In the genomic region with DNA sequence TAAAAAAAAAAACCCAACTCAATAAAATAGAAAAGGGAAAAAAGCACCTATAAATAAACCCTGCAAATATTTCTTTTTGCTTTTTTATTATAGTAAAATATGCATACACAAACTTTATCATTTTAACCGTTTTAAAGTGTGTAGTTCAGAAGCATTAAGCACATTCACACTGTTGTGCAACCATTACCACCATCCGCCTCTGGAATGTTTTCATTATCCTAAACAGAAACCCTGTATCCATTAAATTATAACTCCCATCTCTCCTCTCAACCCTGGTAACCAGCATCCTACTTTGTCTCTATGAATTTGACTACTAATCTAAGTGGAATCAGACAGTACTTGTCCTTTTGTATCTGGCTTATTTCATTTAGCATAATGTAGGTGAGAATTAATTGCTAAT, we compare ENCODE assay signal across 20 cellular contexts. TPM values are rescaled to one million over a fixed set of nuclear protein-coding genes. Genes with fewer than 3 reads are reported as not detected.
DNase-seq lines count a peak whose midpoint lies in the region; ATAC-seq, FAIRE-seq and TF ChIP-seq lines count a peak whose summit lies in the region.
"Had no signal": no experiment of that assay in that cellular context is flagged by ENCODE, and none has a peak within 500 bp of the region (broad histone marks: within the 10 kb centered on the region; RNA-seq: fewer than 3 reads in every experiment).

No MANE protein-coding gene starts in this region.

- peak overlapping the region; percentile 93; the same call in 1 of the 2 replicates for H3K4ac ChIP-seq in IMR-90 (ENCODE audit: low read depth, low read length)

- H4K20me1 ChIP-seq in IMR-90 (ENCODE audit: insufficient read depth, low read length) = no peaks in the 10 kb centered on the region
- H4K20me1 ChIP-seq in OCI-LY7 (ENCODE audit: insufficient read depth, low read length) = no peaks in the 10 kb centered on the region

- H3K4me3 ChIP-seq in A549 = no peak overlapping the region
- no peak overlapping the region for H3K4me3 ChIP-seq in IMR-90 (ENCODE audit: insufficient read depth, low read depth, low read length)
- H3K4me3 ChIP-seq in cardiac fibroblast (replicated peaks in 1 of 2; ENCODE audit: low read depth in 2 of 2, low read length in 2 of 2) = no peak overlapping the region
- H3K4me3 ChIP-seq in fibroblast of pulmonary artery (replicated peaks; ENCODE audit: low read depth, low read length) = no peak overlapping the region
- no peak overlapping the region for H3K4me3 ChIP-seq in right cardiac atrium (ENCODE audit: low read length)
- H3K4me3 ChIP-seq in OCI-LY7 (ENCODE audit: low read depth, low read length, poor library complexity, severe bottlenecking) = no peak overlapping the region
- H3K4me3 ChIP-seq: GM12878, GM23338 had no signal

- H3K4me2 ChIP-seq in A549 = 0 out of 3 replicates have a peak overlapping the region, but pooled peaks have one; percentile 2
- no peak overlapping the region for H3K4me2 ChIP-seq in IMR-90 (ENCODE audit: low read depth, low read length)
- no peak overlapping the region for H3K4me2 ChIP-seq in OCI-LY7 (ENCODE audit: low read length)
- H3K4me2 ChIP-seq: GM23338 had no signal

- 0 out of 3 replicates have a peak overlapping the region, but pooled peaks have one; percentile 96 for H2BK15ac ChIP-seq in IMR-90 (ENCODE audit: low read depth, low read length)

- no peaks in the 10 kb centered on the region for H3K79me2 ChIP-seq in OCI-LY7 (ENCODE audit: insufficient read depth, low read depth, low read length)

- intact Hi-C loops in IMR-90 (cut with micrococcal nuclease) = loop anchor here (5.0 kb wide), 1 partner anchor 81 kb away; no protein-coding TSS in a partner anchor
- intact Hi-C loops in right cardiac atrium (cut with DNase I) = no loop called here
- intact Hi-C loops in OCI-LY7 (cut with micrococcal nuclease; ENCODE audit: unreplicated experiment) = no loop called here

- H2AFZ ChIP-seq in IMR-90 (replicated peaks; ENCODE audit: low read length, poor library complexity) (no peak overlapping the region), OCI-LY7 (ENCODE audit: low read length) (no peak overlapping the region)
- H2AFZ ChIP-seq: GM23338 had no signal

- H3K27ac ChIP-seq in A549 = peak overlapping the region; percentile 32 to 78; a peak in 4 of 6 replicates
- peak overlapping the region; percentile 66; the same call in 1 of the 2 replicates for H3K27ac ChIP-seq in IMR-90 (ENCODE audit: insufficient read depth, low read length)
- no peak overlapping the region for H3K27ac ChIP-seq in right cardiac atrium (ENCODE audit: low read length)
- H3K27ac ChIP-seq in OCI-LY7 (ENCODE audit: low read depth, low read length, poor library complexity, severe bottlenecking) = no peak overlapping the region

- no peak for ATAC-seq in A549
- ATAC-seq in IMR-90 (ENCODE audit: low read depth) = peak; percentile 28; the same call in 1 of the 2 replicates
- no peak for ATAC-seq in right cardiac atrium
- no peak for ATAC-seq in HG03442 (IDR thresholded peaks at IDR 0.05; ENCODE audit: unreplicated experiment)
- ATAC-seq in GM18498 (IDR thresholded peaks at IDR 0.05; ENCODE audit: unreplicated experiment) = no peak
- ATAC-seq: GM12878, GM23338, Right ventricle myocardium inferior had no signal

- CTCF ChIA-PET in A549 (lab: Yijun Ruan, JAX) (interaction anchor here (1.7 kb wide), 1 partner anchor 91 kb away, joined by 3 read pairs; no protein-coding TSS in a partner anchor), IMR-90 (lab: Yijun Ruan, JAX) (no interaction called here), OCI-LY7 (lab: Charles Lee; ENCODE audit: unreplicated experiment) (no interaction called here)

- dilution Hi-C loops in IMR-90 (cut with HindIII; ENCODE audit: low sequenced_read_pairs, unreplicated experiment) = no loop called here

- no peak for TF ChIP-seq RAD21 in A549 (conservative IDR thresholded peaks at IDR 0.05 in 1 of 2, IDR thresholded peaks at IDR 0.05 in 1 of 2)
- no peak for TF ChIP-seq RAD21 in IMR-90 (IDR thresholded peaks at IDR 0.05; ENCODE audit: low read length)

- no peak for TF ChIP-seq EP300 in A549 (IDR thresholded peaks at IDR 0.05)

- H3K9me1 ChIP-seq in IMR-90 (ENCODE audit: insufficient read depth, low read length) = peaks cover 10% of the 10 kb centered on the region

- TF ChIP-seq CTCF in A549 (IDR thresholded peaks at IDR 0.05) (no peak), IMR-90 (conservative IDR thresholded peaks at IDR 0.05; ENCODE audit: low read depth, low read length) (no peak), cardiac fibroblast (IDR thresholded peaks at IDR 0.05; ENCODE audit: low read depth, low read length) (no peak), fibroblast of pulmonary artery (IDR thresholded peaks at IDR 0.05; ENCODE audit: low read length, missing control alignments) (no peak), OCI-LY7 (conservative IDR thresholded peaks at IDR 0.05; ENCODE audit: low read length) (no peak)

- H3K4me1 ChIP-seq in A549 (peaks cover 33% of the 10 kb centered on the region), IMR-90 (ENCODE audit: control insufficient read depth, insufficient read depth, low read length) (peaks cover 22% of the 10 kb centered on the region), right cardiac atrium (ENCODE audit: control insufficient read depth, insufficient read depth, low read length) (no peaks in the 10 kb centered on the region), OCI-LY7 (ENCODE audit: insufficient read depth, low read length, poor library complexity, severe bottlenecking) (no peaks in the 10 kb centered on the region)

- TF ChIP-seq POLR2A in A549 (IDR thresholded peaks at IDR 0.05; ENCODE audit: low read length) (no peak), IMR-90 (IDR thresholded peaks at IDR 0.05; ENCODE audit: low read depth, low read length) (no peak)

- BruUV-seq in IMR-90 (replicated peaks; lab: Mats Ljungman, UMichigan) = no TSS peak
- BruUV-seq in OCI-LY7 (replicated peaks; lab: Mats Ljungman, UMichigan) = no TSS peak

- no peak for FAIRE-seq in A549 (lab: Jason Lieb, UNC)
- FAIRE-seq: GM12878, GM18507 had no signal

- POLR2A ChIA-PET in A549 (lab: Yijun Ruan, JAX) = no interaction called here
- POLR2A ChIA-PET in IMR-90 (lab: Charles Lee; ENCODE audit: unreplicated experiment) = interaction anchor here (0.6 kb wide), 1 partner anchor 93 kb away, joined by 3 read pairs; no protein-coding TSS in a partner anchor
- POLR2A ChIA-PET in OCI-LY7 (lab: Charles Lee) = no interaction called here

- WGBS in A549 (ENCODE audit: missing lambda C conversion rate) = 42% methylated on average over 2 of the region's 2 CpGs
- no CpG with 5 or more reads among the region's 2 CpGs for WGBS in IMR-90 (ENCODE audit: extremely low coverage in 2 of 2, insufficient read length in 1 of 2), 2 experiments
- WGBS in right cardiac atrium = 74% methylated on average over 2 of the region's 2 CpGs

- no peak overlapping the region; the same call in 1 of the 2 replicates for H3K14ac ChIP-seq in IMR-90 (replicated peaks; ENCODE audit: low read depth, low read length)

- H2BK20ac ChIP-seq in IMR-90 (ENCODE audit: low read depth, low read length) = peak overlapping the region; percentile 64; the same call in 1 of the 2 replicates

- H2AK9ac ChIP-seq in IMR-90 (replicated peaks; ENCODE audit: low read depth, low read length, poor library complexity) = no peak overlapping the region

- peak overlapping the region; percentile 10; the same call in 1 of the 2 replicates for H3K56ac ChIP-seq in IMR-90 (ENCODE audit: extremely low read depth, insufficient read depth, low read length)

- DNase-seq in A549 (ENCODE audit: low read depth in 1 of 2, low spot score in 1 of 2) (no peak), IMR-90 (peak; percentile 45), cardiac fibroblast (ENCODE audit: low read depth in 2 of 2) (peak; percentile 38 to 42), fibroblast of pulmonary artery (ENCODE audit: low read depth) (peak; percentile 41), right cardiac atrium (no peak), OCI-LY7 (ENCODE audit: low spot score) (no peak)
- DNase-seq: 8988T, C1 segment of cervical spinal cord, DMS79 treated with DMSO at 0.1 percent for 48 hours, GDM1, NCI-H1436, NCI-H2029, NCI-H2171, NCI-H774 had no signal

- H3K9me2 ChIP-seq in OCI-LY7 (ENCODE audit: insufficient read depth, low read length) = no peaks in the 10 kb centered on the region

- no peak overlapping the region for H2AK5ac ChIP-seq in IMR-90 (ENCODE audit: low read depth, low read length)

- H3K36me3 ChIP-seq in IMR-90 (ENCODE audit: control insufficient read depth, insufficient read depth, low read length) (no peaks in the 10 kb centered on the region), OCI-LY7 (ENCODE audit: insufficient read depth, low read length) (no peaks in the 10 kb centered on the region)

- no peaks in the 10 kb centered on the region for H3K9me3 ChIP-seq in A549
- no peaks in the 10 kb centered on the region for H3K9me3 ChIP-seq in IMR-90 (ENCODE audit: control insufficient read depth, insufficient read depth, low read length)
- no peaks in the 10 kb centered on the region for H3K9me3 ChIP-seq in right cardiac atrium (ENCODE audit: control insufficient read depth, low read length)
- H3K9me3 ChIP-seq in OCI-LY7 (ENCODE audit: low read length) = no peaks in the 10 kb centered on the region

- peak overlapping the region; percentile 77 to 91; a peak in 3 of 4 replicates for H4K8ac ChIP-seq in IMR-90 (ENCODE audit: low read depth in 2 of 2, low read length in 2 of 2)

- H3K9ac ChIP-seq in IMR-90 (ENCODE audit: low read depth, low read length) = no peak overlapping the region

- H2BK120ac ChIP-seq in IMR-90 (ENCODE audit: low read depth, low read length) = peak overlapping the region; percentile 95; the same call in 1 of the 2 replicates

- no peaks in the 10 kb centered on the region for H3K27me3 ChIP-seq in IMR-90 (ENCODE audit: control insufficient read depth, insufficient read depth, low read length)
- no peaks in the 10 kb centered on the region for H3K27me3 ChIP-seq in right cardiac atrium (ENCODE audit: control insufficient read depth, insufficient read depth)

- no peak overlapping the region for H3K23ac ChIP-seq in IMR-90 (ENCODE audit: low read depth, low read length)

- H4K91ac ChIP-seq in IMR-90 (ENCODE audit: insufficient read depth, low read depth, low read length) = peak overlapping the region; percentile 92; the same call in 1 of the 2 replicates

- peak overlapping the region; percentile 80 for H3K18ac ChIP-seq in IMR-90 (ENCODE audit: low read depth, low read length)

- peak overlapping the region; percentile 38; the same call in 1 of the 2 replicates for H4K5ac ChIP-seq in IMR-90 (ENCODE audit: low read depth, low read length)

- peak overlapping the region; percentile 91 for H2BK5ac ChIP-seq in IMR-90 (ENCODE audit: low read depth, low read length, poor library complexity, severe bottlenecking)

- H3K79me1 ChIP-seq in IMR-90 (ENCODE audit: low read depth in 1 of 2, low read length in 2 of 2) = peaks cover 13 to 42% of the 10 kb centered on the region in 2 experiments

- in situ Hi-C loops in IMR-90 (cut with MboI; ENCODE audit: low sequenced_read_pairs) = no loop called here

RNA-seq across cellular contexts. Expression of a gene that starts 15.0 kb away (rescaled TPM):
- 9.9 and 12.5 TPM in 2 replicates for polyA plus RNA-seq in A549 (2011; rRNA removed)
- polyA plus RNA-seq in A549 (2012; cell fraction: cytosol; rRNA removed) = 2.1 and 2.8 TPM in 2 replicates
- 3.5 and 3.7 TPM in 2 replicates for polyA plus RNA-seq in A549 (2012; cell fraction: nucleus; rRNA removed)
- 3.0 to 3.9 TPM (median 3.4 TPM) in 3 replicates for polyA plus RNA-seq in A549 (2017; fragmentation: RNase III; extraction: RNeasy Plus Mini Kit Qiagen cat#74134 plus additional on column Dnase treatment)
- polyA minus RNA-seq in A549 (2011; rRNA and poly(A)+ RNA removed) = 16.5 and 17.8 TPM in 2 replicates
- total RNA-seq in IMR-90 (2012; rRNA removed) = 2.5 TPM in 2 replicates
- polyA plus RNA-seq in IMR-90 (2012; rRNA removed) = 3.1 and 3.8 TPM in 2 replicates
- 1.6 and 3.5 TPM in 2 replicates for polyA plus RNA-seq in IMR-90 (2012; cell fraction: cytosol; rRNA removed)
- polyA plus RNA-seq in IMR-90 (2012; cell fraction: nucleus; rRNA removed; ENCODE audit: low replicate concordance) = 1.5 and 3.9 TPM in 2 replicates
- under 1 TPM; 0.31 to 0.72 (median 0.46) TPM for total RNA-seq in right cardiac atrium
- 0.09 TPM for polyA plus RNA-seq in right cardiac atrium
- total RNA-seq in OCI-LY7 (2014; rRNA removed; shearing (Covaris generic)) = not detected in 2 replicates
- total RNA-seq in OCI-LY7 (2022) = 0.07 TPM in 1 of 2 replicates, not detected in the other

Comparison
In these comparisons a context has a peak if more than half of its experiments do, and no peak if none do; other contexts are left out.
1. DNase-seq: peak in IMR-90 (single experiment), cardiac fibroblast (2 of 2) and fibroblast of pulmonary artery (single experiment); none in A549 (0 of 2), right cardiac atrium (0 of 3) and OCI-LY7 (single experiment).
2. H3K27ac ChIP-seq: peak in A549 (2 of 2) and IMR-90 (single experiment); none in right cardiac atrium (single experiment) and OCI-LY7 (single experiment).